18 cellular contexts compared by ENCODE assay signal in the genomic region with DNA sequence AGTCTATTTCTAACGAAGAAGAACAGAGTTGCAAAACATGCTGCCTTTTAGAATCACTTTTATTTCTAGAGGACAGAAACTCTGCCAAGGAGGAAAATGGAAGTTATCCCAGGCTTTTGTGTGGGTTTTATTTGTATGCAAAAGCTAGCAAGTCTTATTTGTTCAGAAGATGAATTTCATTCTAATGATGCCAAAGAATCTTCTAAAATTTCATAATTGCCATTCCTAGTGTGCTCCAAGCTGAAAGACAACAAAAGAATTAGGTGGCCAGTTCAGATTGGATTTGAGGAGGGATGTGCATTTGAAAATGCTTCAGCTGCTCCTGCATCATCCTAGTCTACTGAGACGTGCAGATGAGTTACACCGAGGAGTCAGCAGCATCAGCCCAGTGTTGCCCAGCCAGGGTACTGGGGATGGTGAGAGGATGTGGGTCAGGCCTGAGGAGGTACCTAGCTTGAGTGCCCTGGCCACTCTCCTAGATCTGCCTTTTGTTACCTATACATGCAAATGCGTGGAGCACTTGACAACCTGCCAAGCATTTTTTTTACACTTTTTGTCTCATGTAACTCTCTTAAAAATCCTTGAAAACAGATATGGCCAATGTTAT.
"Had no signal": no experiment of that assay in that cellular context is flagged by ENCODE, and none has a peak within 500 bp of the region (broad histone marks: within the 10 kb centered on the region; RNA-seq: fewer than 3 reads in every experiment).

No MANE protein-coding gene starts in this region.

- H3K27ac Mint-ChIP-seq: T-helper 17 cell had no signal

- DNase-seq: activated CD4-positive, alpha-beta T cell treated with anti-CD3 and anti-CD28 coated beads, Interleukin-2, amount 50 U/mL, for 1 hour; activated CD4-positive, CD25-positive, alpha-beta regulatory T cell treated with anti-CD3 and anti-CD28 coated beads, Interleukin-2, amount 50 U/mL, for 72 hours; activated CD8-positive, alpha-beta memory T cell treated with anti-CD3 and anti-CD28 coated beads, Interleukin-2, amount 50 U/mL, for 4 hours; activated effector memory CD4-positive, alpha-beta T cell treated with anti-CD3 and anti-CD28 coated beads, Interleukin-2, amount 50 U/mL, for 16 hours; activated naive CD4-positive, alpha-beta T cell treated with anti-CD3 and anti-CD28 coated beads, Interleukin-2, amount 50 U/mL, for 16 hours; activated T-cell treated with anti-CD3 and anti-CD28 coated beads, Interleukin-2, amount 50 U/mL, for 48 hours; dermis blood vessel endothelial cell; effector memory CD4-positive, alpha-beta T cell; foreskin fibroblast; glutamatergic neuron; islet precursor cell; nephron progenitor cell; retina; spleen; stimulated activated CD4-positive, alpha-beta T cell treated with anti-CD3 and anti-CD28 coated beads, Interleukin-4, amount 100 ng/mL, for 4 hours; stimulated activated naive CD4-positive, alpha-beta T cell; T-helper 17 cell; thyroid gland had no signal

- H3K4me3 Mint-ChIP-seq: T-helper 17 cell had no signal

- H3K9me3 Mint-ChIP-seq: nephron progenitor cell had no signal

- H3K4me1 Mint-ChIP-seq: T-helper 17 cell had no signal

- ATAC-seq: T-helper 17 cell had no signal
